Comparison of ENCODE assay signal across 8 cellular contexts in genomic region chr10:28628184-28628893, GRCh38. TPM values are rescaled to one million over a fixed set of nuclear protein-coding genes. Genes with fewer than 3 reads are reported as not detected.
DNase-seq lines count a peak whose midpoint lies in the region; ATAC-seq and TF ChIP-seq lines count a peak whose summit lies in the region.

No MANE protein-coding gene starts in this region.

- peak; percentile 69 for ATAC-seq in HG03095 (IDR thresholded peaks at IDR 0.05; ENCODE audit: unreplicated experiment)

- 19 to 24% methylated on average over 15 of the region's 15 CpGs for WGBS in lower leg skin, 2 donors

- TF ChIP-seq CTCF in lower leg skin (IDR thresholded peaks at IDR 0.05): peak in 1 of 3 donors; percentile 31

- intact Hi-C loops in lower leg skin (cut with DNase I; ENCODE audit: low total_unique reads): loop anchor here (10.0 kb wide), 1 partner anchor 194 kb away; no protein-coding TSS in a partner anchor

- H3K4me3 ChIP-seq in lower leg skin (ENCODE audit: low read depth, poor library complexity, severe bottlenecking): no peak overlapping the region

- no peak for TF ChIP-seq POLR2A in lower leg skin (IDR thresholded peaks at IDR 0.05)

- DNase-seq in SIG-M5 treated with dmso at 0.1 percent for 504 hours (lab: John Stamatoyannopoulos, UW; ENCODE audit: unreplicated experiment) (peak; percentile 66), SIG-M5 (lab: John Stamatoyannopoulos, UW) (no peak), NCI-H510A (lab: John Stamatoyannopoulos, UW) (peak; percentile 29), dedifferentiated amniotic fluid mesenchymal stem cell (ENCODE audit: extremely low spot score) (peak; percentile 77), lower leg skin (ENCODE audit: low spot score in 2 of 2) (peak; percentile 64 to 94)
- peak; percentile 83 for DNase-seq in activated CD4-positive, alpha-beta T cell treated with anti-CD3 and anti-CD28 coated beads for 48 hours
- peak; percentile 33 to 73 (median 37) for DNase-seq in stimulated activated CD4-positive, alpha-beta T cell treated with anti-CD3 and anti-CD28 coated beads, TNF-alpha, amount 100 ng/mL, for 24 hours (ENCODE audit: low read depth in 3 of 3)

RNA-seq across cellular contexts. Expression of gene BAMBI, which starts 49.0 kb away (rescaled TPM):
- 10 to 100 TPM in 2 of 4 donors, 1 to 10 TPM in 2; 4.0 to 14.8 (median 11.1) TPM for total RNA-seq in lower leg skin
